22 cellular contexts compared by ENCODE assay signal in genomic region chr14:61358812-61359211, GRCh38. TPM values are rescaled to one million over a fixed set of nuclear protein-coding genes. Genes with fewer than 3 reads are reported as not detected.
DNase-seq lines count a peak whose midpoint lies in the region; ATAC-seq and TF ChIP-seq lines count a peak whose summit lies in the region.
"Had no signal": no experiment of that assay in that cellular context is flagged by ENCODE, and none has a peak within 500 bp of the region (broad histone marks: within the 10 kb centered on the region; RNA-seq: fewer than 3 reads in every experiment).

No MANE protein-coding gene starts in this region.

- TF ChIP-seq RAD21 in HCT116 (IDR thresholded peaks at IDR 0.05; ENCODE audit: low read depth) = no peak

- RAD21 ChIA-PET in HCT116 (lab: Charles Lee; ENCODE audit: low non-redundant PET in 1 of 2, low total read pairs in 2 of 2, uncharacterized antibody in 2 of 2, unreplicated experiment in 2 of 2) = no interaction called here

- H3K9me3 ChIP-seq in HCT116 (ENCODE audit: control insufficient read depth in 1 of 2, insufficient read depth in 1 of 2, low read depth in 1 of 2, low read length in 2 of 2) = no peaks in the 10 kb centered on the region
- H3K9me3 ChIP-seq: esophagus muscularis mucosa, prostate gland, tibial artery had no signal

- H3K36me3 Mint-ChIP-seq in activated CD4-positive, alpha-beta T cell treated with anti-CD3 and anti-CD28 coated beads for 36 hours (ENCODE audit: low read depth) = peaks cover 39% of the 10 kb centered on the region
- H3K36me3 Mint-ChIP-seq in activated naive CD8-positive, alpha-beta T cell treated with anti-CD3 and anti-CD28 coated beads, Interleukin-2, amount 10 ng/mL, durations not matched to agents 7 days and 5 days = peaks cover 43% of the 10 kb centered on the region
- H3K36me3 Mint-ChIP-seq in neural crest cell (ENCODE audit: low read depth) = no peaks in the 10 kb centered on the region

- TF ChIP-seq CTCF in HCT116 (IDR thresholded peaks at IDR 0.05 in 2 of 3, conservative IDR thresholded peaks at IDR 0.05 in 1 of 3; ENCODE audit: borderline replicate concordance in 1 of 3, insufficient read depth in 1 of 3, low read depth in 2 of 3, low read length in 2 of 3) = no peak
- TF ChIP-seq CTCF in neural crest cell (conservative IDR thresholded peaks at IDR 0.05) = no peak

- H3K4me2 ChIP-seq in HCT116 (ENCODE audit: low read length) = no peak overlapping the region
- H3K4me2 ChIP-seq: smooth muscle cell had no signal

- peak; percentile 3 for ATAC-seq in activated CD4-positive, alpha-beta T cell treated with anti-CD3 and anti-CD28 coated beads for 36 hours
- ATAC-seq in HCT116 (no peak), HG03097 (IDR thresholded peaks at IDR 0.05; ENCODE audit: low FRiP score, unreplicated experiment) (no peak)
- ATAC-seq in activated naive CD8-positive, alpha-beta T cell treated with anti-CD3 and anti-CD28 coated beads, Interleukin-2, amount 10 ng/mL, durations not matched to agents 7 days and 5 days (ENCODE audit: low read depth) = no peak
- ATAC-seq: SK-N-SH treated with all-trans-retinoic acid at 6 μM for 48 hours had no signal

- POLR2A ChIA-PET in activated CD4-positive, alpha-beta T cell treated with anti-CD3 and anti-CD28 coated beads for 36 hours (lab: Charles Lee) = interaction anchor here (2.0 kb wide), 1 partner anchor 28 kb away, joined by 5 read pairs; no protein-coding TSS in a partner anchor
- POLR2A ChIA-PET in HCT116 (lab: Charles Lee) = interaction anchor here (1.3 kb wide), 1 partner anchor 11 kb away, joined by 3 read pairs; no protein-coding TSS in a partner anchor
- POLR2A ChIA-PET in activated naive CD8-positive, alpha-beta T cell treated with anti-CD3 and anti-CD28 coated beads, Interleukin-2, amount 10 ng/mL, durations not matched to agents 7 days and 5 days (lab: Charles Lee) = no interaction called here
- POLR2A ChIA-PET in HEK293T (lab: Yijun Ruan, JAX) = no interaction called here

- TF ChIP-seq POLR2A in HCT116 (IDR thresholded peaks at IDR 0.05; ENCODE audit: borderline replicate concordance, extremely low read depth, insufficient read depth, insufficient read length) = no peak

- DNase-seq in activated CD4-positive, alpha-beta T cell treated with anti-CD3 and anti-CD28 coated beads for 36 hours = no peak
- DNase-seq in activated CD4-positive, alpha-beta T cell treated with anti-CD3 and anti-CD28 coated beads, Interleukin-2, amount 50 U/mL, for 4 hours = no peak
- DNase-seq in HCT116 (ENCODE audit: low read depth, low spot score) (no peak), neural crest cell (ENCODE audit: low read depth, low spot score) (no peak), NAMALWA (ENCODE audit: low spot score) (no peak), HEK293T (ENCODE audit: extremely low spot score) (no peak)
- DNase-seq in activated naive CD8-positive, alpha-beta T cell treated with anti-CD3 and anti-CD28 coated beads, Interleukin-2, amount 10 ng/mL, durations not matched to agents 7 days and 5 days = no peak
- DNase-seq: activated gamma-delta T cell; brain microvascular endothelial cell; dermis blood vessel endothelial cell; glutamatergic neuron; HFFc6; mammary epithelial cell; NCI-H146; NK-92 treated with Interleukin-12 subunit alpha and Interleukin-12 subunit beta, amount 100 ng/mL, for 24 hours; tibial artery had no signal

- H3K4me1 Mint-ChIP-seq in activated CD4-positive, alpha-beta T cell treated with anti-CD3 and anti-CD28 coated beads for 36 hours = peaks cover 73% of the 10 kb centered on the region
- H3K4me1 Mint-ChIP-seq in activated naive CD8-positive, alpha-beta T cell treated with anti-CD3 and anti-CD28 coated beads, Interleukin-2, amount 10 ng/mL, durations not matched to agents 7 days and 5 days = peaks cover 66% of the 10 kb centered on the region
- H3K4me1 Mint-ChIP-seq in neural crest cell = peaks cover 8% of the 10 kb centered on the region
- H3K4me1 Mint-ChIP-seq: nephron had no signal

- no peak overlapping the region for H3K4me3 ChIP-seq in HCT116 (replicated peaks in 1 of 2; ENCODE audit: low read depth in 1 of 2, low read length in 2 of 2)
- H3K4me3 ChIP-seq: esophagus muscularis mucosa, prostate gland, smooth muscle cell, tibial artery had no signal

- H2AFZ ChIP-seq in HCT116 (ENCODE audit: low read depth, low read length, poor library complexity, severe bottlenecking) = no peak overlapping the region

- H3K4me1 ChIP-seq in HCT116 (ENCODE audit: control insufficient read depth in 1 of 2, insufficient read depth in 2 of 2, low read length in 2 of 2) = peaks cover 25 to 73% of the 10 kb centered on the region in 2 experiments
- H3K4me1 ChIP-seq: tibial artery had no signal

- no peaks in the 10 kb centered on the region for H3K27me3 ChIP-seq in HCT116 (ENCODE audit: insufficient read depth, low read length)
- H3K27me3 ChIP-seq: brain microvascular endothelial cell, esophagus muscularis mucosa, tibial artery had no signal

- no peaks in the 10 kb centered on the region for H3K36me3 ChIP-seq in HCT116 (ENCODE audit: control insufficient read depth in 1 of 2, insufficient read depth in 2 of 2, low read length in 2 of 2)
- H3K36me3 ChIP-seq: brain microvascular endothelial cell, esophagus muscularis mucosa, prostate gland, tibial artery had no signal

- no peaks in the 10 kb centered on the region for H3K27me3 Mint-ChIP-seq in activated CD4-positive, alpha-beta T cell treated with anti-CD3 and anti-CD28 coated beads for 36 hours
- H3K27me3 Mint-ChIP-seq in activated naive CD8-positive, alpha-beta T cell treated with anti-CD3 and anti-CD28 coated beads, Interleukin-2, amount 10 ng/mL, durations not matched to agents 7 days and 5 days = no peaks in the 10 kb centered on the region
- no peaks in the 10 kb centered on the region for H3K27me3 Mint-ChIP-seq in neural crest cell (ENCODE audit: low read depth)

- no peaks in the 10 kb centered on the region for H4K20me1 ChIP-seq in HCT116 (ENCODE audit: insufficient read depth)

- CTCF ChIA-PET in activated CD4-positive, alpha-beta T cell treated with anti-CD3 and anti-CD28 coated beads for 36 hours (lab: Charles Lee) = no interaction called here
- CTCF ChIA-PET in HCT116 (lab: Charles Lee) = no interaction called here
- CTCF ChIA-PET in HEK293T (lab: Yijun Ruan, JAX) = no interaction called here

- intact Hi-C loops in activated CD4-positive, alpha-beta T cell treated with anti-CD3 and anti-CD28 coated beads for 36 hours (cut with DNase I, micrococcal nuclease) = loop anchor here in 1 of 2 experiments (1.0 kb wide), 1 partner anchor 11 kb away; no protein-coding TSS in a partner anchor
- intact Hi-C loops in HCT116 (cut with micrococcal nuclease) = no loop called here

- no peak overlapping the region for H3K27ac ChIP-seq in HCT116 (ENCODE audit: low read depth, low read length)
- H3K27ac ChIP-seq: brain microvascular endothelial cell, esophagus muscularis mucosa, prostate gland, tibial artery had no signal

- H3K9ac ChIP-seq in HCT116 (ENCODE audit: low read length) = no peak overlapping the region

- H3K9me2 ChIP-seq in HCT116 (ENCODE audit: insufficient read depth) = no peaks in the 10 kb centered on the region

- H3K27ac Mint-ChIP-seq in activated CD4-positive, alpha-beta T cell treated with anti-CD3 and anti-CD28 coated beads for 36 hours = peak overlapping the region; percentile 81
- H3K27ac Mint-ChIP-seq in activated naive CD8-positive, alpha-beta T cell treated with anti-CD3 and anti-CD28 coated beads, Interleukin-2, amount 10 ng/mL, durations not matched to agents 7 days and 5 days = peak overlapping the region; percentile 50
- peak overlapping the region; percentile 32 for H3K27ac Mint-ChIP-seq in neural crest cell (ENCODE audit: unreplicated experiment)
- H3K27ac Mint-ChIP-seq: HFFc6, nephron had no signal

- BruUV-seq in HCT116 (replicated peaks; lab: Mats Ljungman, UMichigan) = no TSS peak

- H3K9me3 Mint-ChIP-seq in activated CD4-positive, alpha-beta T cell treated with anti-CD3 and anti-CD28 coated beads for 36 hours (ENCODE audit: low read depth) = no peaks in the 10 kb centered on the region
- H3K9me3 Mint-ChIP-seq in activated naive CD8-positive, alpha-beta T cell treated with anti-CD3 and anti-CD28 coated beads, Interleukin-2, amount 10 ng/mL, durations not matched to agents 7 days and 5 days = no peaks in the 10 kb centered on the region
- no peaks in the 10 kb centered on the region for H3K9me3 Mint-ChIP-seq in neural crest cell
- H3K9me3 Mint-ChIP-seq: HFFc6 had no signal

- no peak overlapping the region for H3K4me3 Mint-ChIP-seq in activated CD4-positive, alpha-beta T cell treated with anti-CD3 and anti-CD28 coated beads for 36 hours
- peak overlapping the region; percentile 58 for H3K4me3 Mint-ChIP-seq in activated naive CD8-positive, alpha-beta T cell treated with anti-CD3 and anti-CD28 coated beads, Interleukin-2, amount 10 ng/mL, durations not matched to agents 7 days and 5 days
- H3K4me3 Mint-ChIP-seq in neural crest cell = no peak overlapping the region
- H3K4me3 Mint-ChIP-seq: HFFc6, nephron had no signal

- H3K79me2 ChIP-seq in HCT116 (ENCODE audit: insufficient read depth, low read length) = peaks cover 8% of the 10 kb centered on the region; the same call in 1 of the 2 replicates

TF ChIP-seq in HCT116, 20 proteins besides CTCF, POLR2A, EP300 and RAD21:
- TF ChIP-seq ZFX (IDR thresholded peaks at IDR 0.05) (0 out of 2 replicates have a peak, but pooled peaks have one; percentile 8), JUND (IDR thresholded peaks at IDR 0.05) (no peak)

TF ChIP-seq in HEK293T, 16 proteins besides CTCF, POLR2A, EP300 and RAD21:
- TF ChIP-seq SUZ12 (IDR thresholded peaks at IDR 0.05) = no peak
- no peak for TF ChIP-seq ARNT (IDR thresholded peaks at IDR 0.05)
- TF ChIP-seq LEF1 (IDR thresholded peaks at IDR 0.05; ENCODE audit: borderline replicate concordance) = no peak
- TF ChIP-seq ELF4 (IDR thresholded peaks at IDR 0.05) = no peak
- TF ChIP-seq CTBP1 (IDR thresholded peaks at IDR 0.05; ENCODE audit: borderline replicate concordance) = no peak
- TF ChIP-seq FOXM1 (IDR thresholded peaks at IDR 0.05; ENCODE audit: borderline replicate concordance) = no peak
- TF ChIP-seq HDGF (IDR thresholded peaks at IDR 0.05; ENCODE audit: borderline replicate concordance) = no peak
- TF ChIP-seq L3MBTL2 (conservative IDR thresholded peaks at IDR 0.05) = no peak
- TF ChIP-seq ZNF384 (IDR thresholded peaks at IDR 0.05) = no peak
- no peak for TF ChIP-seq FOXA1 (IDR thresholded peaks at IDR 0.05)

RNA-seq across cellular contexts. Expression of gene PRKCH, which starts 37.4 kb away (rescaled TPM):
- 100 to 1,000 TPM; 109 to 145 TPM for total RNA-seq in activated CD4-positive, alpha-beta T cell treated with anti-CD3 and anti-CD28 coated beads for 36 hours
- total RNA-seq in HCT116 (2021; ENCODE audit: unreplicated experiment) = 16.6 TPM
- 17.4 and 17.7 TPM in 2 replicates for polyA plus RNA-seq in HCT116 (2012)
- 100 to 1,000 TPM; 318 TPM for total RNA-seq in activated naive CD8-positive, alpha-beta T cell treated with anti-CD3 and anti-CD28 coated beads, Interleukin-2, amount 10 ng/mL, durations not matched to agents 7 days and 5 days
- 0.30 and 0.61 TPM in 2 replicates for total RNA-seq in neural crest cell

Comparison
In these comparisons a context has a peak if more than half of its experiments do, and no peak if none do; other contexts are left out.
1. RNA of gene PRKCH, which starts 37.4 kb away (total RNA-seq): 318 TPM in activated naive CD8-positive, alpha-beta T cell treated with anti-CD3 and anti-CD28 coated beads, Interleukin-2, amount 10 ng/mL, durations not matched to agents 7 days and 5 days, 109 to 145 TPM in activated CD4-positive, alpha-beta T cell treated with anti-CD3 and anti-CD28 coated beads for 36 hours and 16.6 TPM in HCT116 (single experiment); 0.30 to 0.61 TPM in neural crest cell; every median in the first group is over 10 times any median in the second.
2. POLR2A ChIA-PET loops: an anchor here in activated CD4-positive, alpha-beta T cell treated with anti-CD3 and anti-CD28 coated beads for 36 hours (2.0 kb wide) and HCT116 (1.3 kb wide); none called in activated naive CD8-positive, alpha-beta T cell treated with anti-CD3 and anti-CD28 coated beads, Interleukin-2, amount 10 ng/mL, durations not matched to agents 7 days and 5 days and HEK293T.
3. Peak in every context shown above with its lines, with median percentiles within 50 percentile points of each other: H3K27ac Mint-ChIP-seq.